In genomic region chr17:39653662-39654331, GRCh38 we compare ENCODE assay signal across 1 cellular context.
TF ChIP-seq lines count a peak whose summit lies in the region.

No MANE protein-coding gene starts in this region.

TF ChIP-seq in SK-N-SH treated with all-trans-retinoic acid at 6 μM for 48 hours, 23 proteins besides CTCF, POLR2A, EP300 and RAD21 (continued from another document):
- TF ChIP-seq, protein P1, sequence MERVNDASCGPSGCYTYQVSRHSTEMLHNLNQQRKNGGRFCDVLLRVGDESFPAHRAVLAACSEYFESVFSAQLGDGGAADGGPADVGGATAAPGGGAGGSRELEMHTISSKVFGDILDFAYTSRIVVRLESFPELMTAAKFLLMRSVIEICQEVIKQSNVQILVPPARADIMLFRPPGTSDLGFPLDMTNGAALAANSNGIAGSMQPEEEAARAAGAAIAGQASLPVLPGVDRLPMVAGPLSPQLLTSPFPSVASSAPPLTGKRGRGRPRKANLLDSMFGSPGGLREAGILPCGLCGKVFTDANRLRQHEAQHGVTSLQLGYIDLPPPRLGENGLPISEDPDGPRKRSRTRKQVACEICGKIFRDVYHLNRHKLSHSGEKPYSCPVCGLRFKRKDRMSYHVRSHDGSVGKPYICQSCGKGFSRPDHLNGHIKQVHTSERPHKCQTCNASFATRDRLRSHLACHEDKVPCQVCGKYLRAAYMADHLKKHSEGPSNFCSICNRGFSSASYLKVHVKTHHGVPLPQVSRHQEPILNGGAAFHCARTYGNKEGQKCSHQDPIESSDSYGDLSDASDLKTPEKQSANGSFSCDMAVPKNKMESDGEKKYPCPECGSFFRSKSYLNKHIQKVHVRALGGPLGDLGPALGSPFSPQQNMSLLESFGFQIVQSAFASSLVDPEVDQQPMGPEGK (CRISPR knock-in tag; IDR thresholded peaks at IDR 0.05; ENCODE audit: borderline replicate concordance): no peak
- TF ChIP-seq ZNF70 (CRISPR knock-in tag; IDR thresholded peaks at IDR 0.05): no peak
- TF ChIP-seq, protein P2, sequence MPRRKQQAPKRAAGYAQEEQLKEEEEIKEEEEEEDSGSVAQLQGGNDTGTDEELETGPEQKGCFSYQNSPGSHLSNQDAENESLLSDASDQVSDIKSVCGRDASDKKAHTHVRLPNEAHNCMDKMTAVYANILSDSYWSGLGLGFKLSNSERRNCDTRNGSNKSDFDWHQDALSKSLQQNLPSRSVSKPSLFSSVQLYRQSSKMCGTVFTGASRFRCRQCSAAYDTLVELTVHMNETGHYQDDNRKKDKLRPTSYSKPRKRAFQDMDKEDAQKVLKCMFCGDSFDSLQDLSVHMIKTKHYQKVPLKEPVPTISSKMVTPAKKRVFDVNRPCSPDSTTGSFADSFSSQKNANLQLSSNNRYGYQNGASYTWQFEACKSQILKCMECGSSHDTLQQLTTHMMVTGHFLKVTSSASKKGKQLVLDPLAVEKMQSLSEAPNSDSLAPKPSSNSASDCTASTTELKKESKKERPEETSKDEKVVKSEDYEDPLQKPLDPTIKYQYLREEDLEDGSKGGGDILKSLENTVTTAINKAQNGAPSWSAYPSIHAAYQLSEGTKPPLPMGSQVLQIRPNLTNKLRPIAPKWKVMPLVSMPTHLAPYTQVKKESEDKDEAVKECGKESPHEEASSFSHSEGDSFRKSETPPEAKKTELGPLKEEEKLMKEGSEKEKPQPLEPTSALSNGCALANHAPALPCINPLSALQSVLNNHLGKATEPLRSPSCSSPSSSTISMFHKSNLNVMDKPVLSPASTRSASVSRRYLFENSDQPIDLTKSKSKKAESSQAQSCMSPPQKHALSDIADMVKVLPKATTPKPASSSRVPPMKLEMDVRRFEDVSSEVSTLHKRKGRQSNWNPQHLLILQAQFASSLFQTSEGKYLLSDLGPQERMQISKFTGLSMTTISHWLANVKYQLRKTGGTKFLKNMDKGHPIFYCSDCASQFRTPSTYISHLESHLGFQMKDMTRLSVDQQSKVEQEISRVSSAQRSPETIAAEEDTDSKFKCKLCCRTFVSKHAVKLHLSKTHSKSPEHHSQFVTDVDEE (CRISPR knock-in tag; IDR thresholded peaks at IDR 0.05): no peak
